ENCODE assay signal across 1 cellular context in genomic region chr7:143295870-143296269, GRCh38.
TF ChIP-seq lines count a peak whose summit lies in the region.

No MANE protein-coding gene starts in this region.

TF ChIP-seq in GM12878, 131 proteins besides CTCF, POLR2A, EP300 and RAD21:
- no peak for TF ChIP-seq E2F4 (IDR thresholded peaks at IDR 0.05; ENCODE audit: low read depth, low read length)
- TF ChIP-seq FOS (IDR thresholded peaks at IDR 0.05; ENCODE audit: borderline replicate concordance, extremely low read depth, insufficient read length) = no peak
